ENCODE assay signal across 22 cellular contexts in the genomic region with DNA sequence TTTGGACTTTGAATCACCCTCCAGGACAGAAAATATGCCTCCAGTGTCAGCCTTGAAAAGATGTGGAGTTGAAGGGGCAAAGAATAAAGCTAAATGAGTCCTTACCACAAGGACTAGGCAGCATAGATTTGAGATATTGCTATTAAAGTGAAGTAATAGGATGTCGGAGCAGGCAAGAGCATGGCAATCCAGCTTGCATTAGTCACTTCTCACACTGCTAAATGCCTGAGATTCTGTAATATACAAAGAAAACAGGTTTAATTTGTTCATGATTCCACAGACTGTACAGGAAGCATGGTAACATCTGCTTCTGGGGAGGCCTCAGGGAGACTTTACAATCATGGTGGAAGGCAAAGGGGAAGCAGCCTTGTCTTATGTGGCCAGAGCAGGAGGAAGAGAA.
"Had no signal": no experiment of that assay in that cellular context is flagged by ENCODE, and none has a peak within 500 bp of the region (broad histone marks: within the 10 kb centered on the region; RNA-seq: fewer than 3 reads in every experiment).

No MANE protein-coding gene starts in this region.

- H3K36me3 Mint-ChIP-seq: activated naive CD4-positive, alpha-beta T cell treated with anti-CD3 and anti-CD28 coated beads, Interleukin-2, amount 50 U/mL, for 72 hours had no signal

- ATAC-seq: activated CD8-positive, alpha-beta T cell treated with anti-CD3 and anti-CD28 coated beads, Interleukin-2, amount 10 ng/mL, durations not matched to agents 7 days and 5 days; activated naive CD4-positive, alpha-beta T cell treated with anti-CD3 and anti-CD28 coated beads, Interleukin-2, amount 50 U/mL, for 72 hours; gastroesophageal sphincter; natural killer cell treated with Interleukin-12 subunit alpha and Interleukin-12 subunit beta and Interleukin-15 and Interleukin-18, amount 100 ng/mL, for 72 hours had no signal

- DNase-seq: activated CD4-positive, alpha-beta T cell treated with anti-CD3 and anti-CD28 coated beads for 1 hour; activated CD4-positive, alpha-beta T cell treated with anti-CD3 and anti-CD28 coated beads, Interleukin-2, amount 50 U/mL, for 1 hour; activated CD8-positive, alpha-beta T cell treated with anti-CD3 and anti-CD28 coated beads, Interleukin-2, amount 10 ng/mL, durations not matched to agents 7 days and 5 days; adrenal gland; dermis blood vessel endothelial cell; effector CD8-positive, alpha-beta T cell; head of caudate nucleus; hypothalamus; left ventricle myocardium inferior; mammary epithelial cell; midbrain; retina; sigmoid colon; stimulated activated CD4-positive, alpha-beta T cell treated with anti-CD3 and anti-CD28 coated beads, Interleukin-4, amount 100 ng/mL, for 4 hours; tibial artery had no signal

- H3K27ac Mint-ChIP-seq: activated CD8-positive, alpha-beta T cell treated with anti-CD3 and anti-CD28 coated beads, Interleukin-2, amount 10 ng/mL, durations not matched to agents 7 days and 5 days; activated naive CD4-positive, alpha-beta T cell treated with anti-CD3 and anti-CD28 coated beads, Interleukin-2, amount 50 U/mL, for 72 hours; activated T-helper 1 cell treated with anti-CD3 and anti-CD28 coated beads, Interleukin-12 subunit alpha, Interleukin-12 subunit beta, Interleukin-2, Interleukin-4 antibody, amounts not matched to agents 30 ng/mL and 10 ng/mL and 1 ng/mL, durations not matched to agents 14 hours and 24 hours and 36 hours; natural killer cell treated with Interleukin-12 subunit alpha and Interleukin-12 subunit beta and Interleukin-15 and Interleukin-18, amount 100 ng/mL, for 72 hours; progenitor cell of endocrine pancreas; stimulated activated naive CD8-positive, alpha-beta T cell treated with anti-CD3 and anti-CD28 coated beads, Interleukin-15, Interleukin-2, amounts not matched to agents 100 ng/mL and 50 ng/mL, for 24 hours had no signal

- H3K4me3 ChIP-seq: adrenal gland, cardiac muscle cell, gastroesophageal sphincter, left ventricle myocardium inferior, sigmoid colon, tibial artery had no signal

- H3K4me3 Mint-ChIP-seq: activated CD8-positive, alpha-beta T cell treated with anti-CD3 and anti-CD28 coated beads, Interleukin-2, amount 10 ng/mL, durations not matched to agents 7 days and 5 days; activated T-helper 1 cell treated with anti-CD3 and anti-CD28 coated beads, Interleukin-12 subunit alpha, Interleukin-12 subunit beta, Interleukin-2, Interleukin-4 antibody, amounts not matched to agents 30 ng/mL and 10 ng/mL and 1 ng/mL, durations not matched to agents 14 hours and 24 hours and 36 hours; natural killer cell treated with Interleukin-12 subunit alpha and Interleukin-12 subunit beta and Interleukin-15 and Interleukin-18, amount 100 ng/mL, for 72 hours; stimulated activated naive CD8-positive, alpha-beta T cell treated with anti-CD3 and anti-CD28 coated beads, Interleukin-15, Interleukin-2, amounts not matched to agents 100 ng/mL and 50 ng/mL, for 24 hours had no signal

- H3K27me3 Mint-ChIP-seq: natural killer cell treated with Interleukin-12 subunit alpha and Interleukin-12 subunit beta and Interleukin-15 and Interleukin-18, amount 100 ng/mL, for 72 hours; progenitor cell of endocrine pancreas; stimulated activated naive CD8-positive, alpha-beta T cell treated with anti-CD3 and anti-CD28 coated beads, Interleukin-15, Interleukin-2, amounts not matched to agents 100 ng/mL and 50 ng/mL, for 24 hours had no signal

- H3K9me3 Mint-ChIP-seq: activated T-helper 1 cell treated with anti-CD3 and anti-CD28 coated beads, Interleukin-12 subunit alpha, Interleukin-12 subunit beta, Interleukin-2, Interleukin-4 antibody, amounts not matched to agents 30 ng/mL and 10 ng/mL and 1 ng/mL, durations not matched to agents 14 hours and 24 hours and 36 hours had no signal
